ENCODE assay signal across 8 cellular contexts in genomic region chr12:6965026-6965661, GRCh38. TPM values are rescaled to one million over a fixed set of nuclear protein-coding genes. Genes with fewer than 3 reads are reported as not detected.
DNase-seq lines count a peak whose midpoint lies in the region; ATAC-seq, FAIRE-seq and TF ChIP-seq lines count a peak whose summit lies in the region.

No MANE protein-coding gene starts in this region.

- H4K8ac ChIP-seq in H1 (ENCODE audit: extremely low read depth, insufficient read depth, low read length), result peak overlapping the region; percentile 72; the same call in 1 of the 2 replicates

- H3K27me3 ChIP-seq in HL-60 (ENCODE audit: insufficient read depth, poor library complexity, severe bottlenecking), result no peaks in the 10 kb centered on the region
- no peaks in the 10 kb centered on the region for H3K27me3 ChIP-seq in H1 (replicated peaks in 1 of 4; ENCODE audit: control insufficient read depth in 3 of 4, extremely low read depth in 1 of 4, insufficient read depth in 3 of 4, low read length in 3 of 4)

- H2AFZ ChIP-seq in H1 (ENCODE audit: low read length), result no peak overlapping the region

- H2AK5ac ChIP-seq in H1 (ENCODE audit: low read depth, low read length), result 0 out of 2 replicates have a peak overlapping the region, but pooled peaks have one; percentile 89

- peak overlapping the region; percentile 19 for H3K4ac ChIP-seq in H1 (replicated peaks; ENCODE audit: insufficient read length, low read depth, low read length)

- H2BK12ac ChIP-seq in H1 (ENCODE audit: low read depth, low read length), result no peak overlapping the region

- TF ChIP-seq CTCF in GM12874 (IDR thresholded peaks at IDR 0.05; ENCODE audit: insufficient read depth, low read depth, low read length) (peak; percentile 89), HL-60 (IDR thresholded peaks at IDR 0.05; ENCODE audit: insufficient read depth, low read length) (peak; percentile 75), H1 (IDR thresholded peaks at IDR 0.05; ENCODE audit: control extremely low read depth in 1 of 3, insufficient read depth in 1 of 3, low read depth in 1 of 3, low read length in 3 of 3) (peak in 2 of 3 experiments; percentile 78 to 90; a peak in 3 of 4 replicates)

- H3K4me1 ChIP-seq in H1 (replicated peaks in 1 of 4; ENCODE audit: control insufficient read depth in 3 of 4, insufficient read depth in 4 of 4, low read length in 3 of 4), result peaks cover 12 to 50% (median 32%) of the 10 kb centered on the region in 4 experiments

- no peak overlapping the region for H3K23ac ChIP-seq in H1 (ENCODE audit: insufficient read length)

- no peak overlapping the region for H4K91ac ChIP-seq in H1 (replicated peaks; ENCODE audit: insufficient read length, low read length)

- no peak overlapping the region for H4K5ac ChIP-seq in H1 (ENCODE audit: insufficient read length, low read depth, low read length)

- peak overlapping the region; percentile 66 to 93 for H3K4me2 ChIP-seq in H1 (ENCODE audit: insufficient read depth in 1 of 2, low read depth in 2 of 2, low read length in 2 of 2)

- H3K18ac ChIP-seq in H1 (ENCODE audit: extremely low read depth, low read length), result peak overlapping the region; percentile 51; the same call in 1 of the 2 replicates

- TF ChIP-seq RAD21 in H1 (IDR thresholded peaks at IDR 0.05 in 1 of 2, conservative IDR thresholded peaks at IDR 0.05 in 1 of 2; ENCODE audit: low read depth in 2 of 2, low read length in 2 of 2), result peak; percentile 64 to 72

- H3K27ac ChIP-seq in HL-60 (replicated peaks), result peak overlapping the region; percentile 50
- peak overlapping the region; percentile 43; the same call in 1 of the 2 replicates for H3K27ac ChIP-seq in H1 (ENCODE audit: low read depth, low read length)

- no peaks in the 10 kb centered on the region for H3K9me3 ChIP-seq in H1 (ENCODE audit: insufficient read depth in 2 of 2, low read depth in 1 of 2, low read length in 1 of 2)

- H3K56ac ChIP-seq in H1 (replicated peaks; ENCODE audit: insufficient read length, low read depth, low read length), result peak overlapping the region; percentile 37

- H3K36me3 ChIP-seq in H1 (ENCODE audit: control insufficient read depth in 2 of 4, insufficient read depth in 4 of 4, low read length in 3 of 4), result peaks cover 28 to 45% (median 32%) of the 10 kb centered on the region in 4 experiments

- peak overlapping the region; percentile 94 for H2BK5ac ChIP-seq in H1 (ENCODE audit: low read depth, low read length)

- ATAC-seq in HG03095 (IDR thresholded peaks at IDR 0.05; ENCODE audit: unreplicated experiment), result no peak

- whole genome bisulfite sequencing in H1 (ENCODE audit: extremely low coverage in 1 of 2, insufficient coverage in 1 of 2, insufficient read length in 1 of 2, insufficient replicate concordance in 2 of 2, low coverage in 1 of 2, low lambda C conversion rate in 2 of 2, missing lambda C conversion rate in 1 of 2), 2 experiments, result 38% methylated on average over 12 of the region's 12 CpGs; no CpG with 5 or more reads in 1 of the 2 experiments

- H3K23me2 ChIP-seq in H1 (ENCODE audit: low read depth, low read length), result peaks cover 18% of the 10 kb centered on the region

- no peak overlapping the region for H2BK120ac ChIP-seq in H1 (replicated peaks; ENCODE audit: low read depth, low read length)

- peak in 1 of 2 experiments; percentile 46; a peak in 2 of 3 replicates for TF ChIP-seq POLR2A in H1 (IDR thresholded peaks at IDR 0.05; ENCODE audit: control extremely low read depth in 1 of 2, low read depth in 2 of 2, low read length in 2 of 2)

- H3K79me1 ChIP-seq in H1 (ENCODE audit: low read depth, low read length), result peaks cover 2% of the 10 kb centered on the region; the same call in 1 of the 2 replicates

- H2BK15ac ChIP-seq in H1 (ENCODE audit: low read length), result peak overlapping the region; percentile 41; the same call in 1 of the 2 replicates

- H3K9ac ChIP-seq in H1 (replicated peaks in 1 of 4; ENCODE audit: extremely low read depth in 1 of 4, low read depth in 3 of 4, low read length in 3 of 4), result peak overlapping the region in 1 of 4 experiments; percentile 13; a peak in 2 of 7 replicates

- H3K4me3 ChIP-seq in HL-60 (replicated peaks; ENCODE audit: insufficient read depth, low read length) (no peak overlapping the region), H1 (ENCODE audit: extremely low read depth in 1 of 4, insufficient read depth in 2 of 4, low read depth in 3 of 4, low read length in 4 of 4) (peak overlapping the region in 2 of 4 experiments; percentile 23 to 79; a peak in 2 of 8 replicates)

- POLR2A ChIA-PET in H1 (lab: Charles Lee; ENCODE audit: partially characterized antibody), result interaction anchor here (0.6 to 44.0 kb wide), 13 partner anchors 4 to 148 kb away, joined by 3 to 1596 read pairs (median 7); partner anchors contain the start of genes ATN1, C12orf57, C1R and C1RL

- TF ChIP-seq EP300 in H1 (IDR thresholded peaks at IDR 0.05; ENCODE audit: borderline replicate concordance in 1 of 2, low read depth in 2 of 2, low read length in 2 of 2), result no peak

- no peak overlapping the region for H2BK20ac ChIP-seq in H1 (ENCODE audit: low read length)

- H3K14ac ChIP-seq in H1 (ENCODE audit: insufficient read length), result no peak overlapping the region

- no peak for FAIRE-seq in H1 (lab: Jason Lieb, UNC)

- CTCF ChIA-PET in H1 (lab: Charles Lee; ENCODE audit: partially characterized antibody), result interaction anchor here (0.6 to 12.2 kb wide), 26 partner anchors 10 to 159 kb away, joined by 3 to 277 read pairs (median 4); partner anchors contain the start of genes C12orf57, PTPN6 and RNU7-1

- DNase-seq in HL-60 (ENCODE audit: low read depth in 1 of 2, low spot score in 1 of 2), result peak; percentile 86 to 93
- peak; percentile 89 for DNase-seq in NCI-H82 (lab: John Stamatoyannopoulos, UW)
- peak; percentile 73 to 81 for DNase-seq in activated CD8-positive, alpha-beta memory T cell treated with anti-CD3 and anti-CD28 coated beads for 1 hour (ENCODE audit: extremely low read depth in 1 of 2, low read depth in 1 of 2)
- DNase-seq in H1 (ENCODE audit: low read depth in 1 of 2, low spot score in 2 of 2), result peak in 1 of 2 experiments; percentile 88
- peak; percentile 66 for DNase-seq in middle frontal gyrus (ENCODE audit: extremely low spot score, low spot score)
- peak; percentile 77 to 80 for DNase-seq in stimulated activated CD8-positive, alpha-beta memory T cell treated with anti-CD3 and anti-CD28 coated beads, Interleukin-2, amount 100 ng/mL, for 1 hour (ENCODE audit: low read depth in 2 of 2)

- H4K20me1 ChIP-seq in H1 (replicated peaks in 1 of 2; ENCODE audit: control insufficient read depth in 1 of 2, insufficient read depth in 2 of 2, low read length in 2 of 2), result peaks cover 2 to 4% of the 10 kb centered on the region in 2 experiments

- peaks cover 10 to 36% of the 10 kb centered on the region in 2 experiments; a peak in 3 of 4 replicates for H3K79me2 ChIP-seq in H1 (ENCODE audit: control insufficient read depth in 1 of 2, insufficient read depth in 2 of 2, low read length in 2 of 2)

RNA-seq across cellular contexts. Expression of gene PHB2, which starts 5.3 kb away (rescaled TPM):
- total RNA-seq in H1 (2021; fragmentation: NEBNext Ultra II Directional; extraction: Animal tissue kit (Norgen Biotek cat#: 25700)), result 360 and 368 TPM in 2 replicates
- polyA plus RNA-seq in H1 (2011; rRNA removed), result 579 and 626 TPM in 2 replicates
- polyA plus RNA-seq in H1 (2011; cell fraction: cytosol; rRNA removed), result 622 TPM
- 570 TPM for polyA plus RNA-seq in H1 (2011; cell fraction: nucleus; rRNA removed)
- polyA plus RNA-seq in H1 (2012, experiment 1 of 2), result 317 to 409 TPM (median 397 TPM) in 4 replicates
- polyA plus RNA-seq in H1 (2012, experiment 2 of 2), result 565 TPM
- 552 TPM for polyA plus RNA-seq in H1 (2013, experiment 1 of 2)
- 493 TPM for polyA plus RNA-seq in H1 (2013, experiment 2 of 2)
- 282 and 291 TPM in 2 replicates for polyA minus RNA-seq in H1 (2011; rRNA and poly(A)+ RNA removed)
- 137 TPM for polyA minus RNA-seq in H1 (2011; cell fraction: cytosol; rRNA and poly(A)+ RNA removed)
- polyA minus RNA-seq in H1 (2011; cell fraction: nucleus; rRNA and poly(A)+ RNA removed), result 195 TPM

RNA-seq across cellular contexts. Expression of gene EMG1, which starts 5.6 kb away (rescaled TPM):
- total RNA-seq in H1 (2021; fragmentation: NEBNext Ultra II Directional; extraction: Animal tissue kit (Norgen Biotek cat#: 25700)), result 82.9 and 84.2 TPM in 2 replicates
- polyA plus RNA-seq in H1 (2011; rRNA removed), result 54.3 and 64.3 TPM in 2 replicates
- polyA plus RNA-seq in H1 (2011; cell fraction: cytosol; rRNA removed), result 83.3 TPM
- polyA plus RNA-seq in H1 (2011; cell fraction: nucleus; rRNA removed), result 37.2 TPM
- 78.1 to 120 TPM (median 97.6 TPM) in 4 replicates for polyA plus RNA-seq in H1 (2012, experiment 1 of 2)
- 39.8 TPM for polyA plus RNA-seq in H1 (2012, experiment 2 of 2)
- 66.1 TPM for polyA plus RNA-seq in H1 (2013, experiment 1 of 2)
- 65.0 TPM for polyA plus RNA-seq in H1 (2013, experiment 2 of 2)
- polyA minus RNA-seq in H1 (2011; rRNA and poly(A)+ RNA removed), result 30.4 and 39.9 TPM in 2 replicates
- polyA minus RNA-seq in H1 (2011; cell fraction: cytosol; rRNA and poly(A)+ RNA removed), result 23.6 TPM
- 32.0 TPM for polyA minus RNA-seq in H1 (2011; cell fraction: nucleus; rRNA and poly(A)+ RNA removed)

RNA-seq across cellular contexts. Expression of gene PTPN6, which starts 14.0 kb away (rescaled TPM):
- 25.7 and 28.4 TPM in 2 replicates for total RNA-seq in H1 (2021; fragmentation: NEBNext Ultra II Directional; extraction: Animal tissue kit (Norgen Biotek cat#: 25700))
- 16.3 and 22.6 TPM in 2 replicates for polyA plus RNA-seq in H1 (2011; rRNA removed)
- 21.3 TPM for polyA plus RNA-seq in H1 (2011; cell fraction: cytosol; rRNA removed)
- polyA plus RNA-seq in H1 (2011; cell fraction: nucleus; rRNA removed), result 32.9 TPM
- 34.9 to 37.3 TPM (median 36.6 TPM) in 4 replicates for polyA plus RNA-seq in H1 (2012, experiment 1 of 2)
- polyA plus RNA-seq in H1 (2012, experiment 2 of 2), result 28.9 TPM
- polyA plus RNA-seq in H1 (2013, experiment 1 of 2), result 23.2 TPM
- 25.8 TPM for polyA plus RNA-seq in H1 (2013, experiment 2 of 2)
- polyA minus RNA-seq in H1 (2011; rRNA and poly(A)+ RNA removed), result 12.4 and 24.5 TPM in 2 replicates
- 17.8 TPM for polyA minus RNA-seq in H1 (2011; cell fraction: cytosol; rRNA and poly(A)+ RNA removed)
- 9.1 TPM for polyA minus RNA-seq in H1 (2011; cell fraction: nucleus; rRNA and poly(A)+ RNA removed)

RNA-seq across cellular contexts. Expression of gene C12orf57, which starts 21.3 kb away (rescaled TPM):
- 174 and 185 TPM in 2 replicates for total RNA-seq in H1 (2021; fragmentation: NEBNext Ultra II Directional; extraction: Animal tissue kit (Norgen Biotek cat#: 25700))
- polyA plus RNA-seq in H1 (2011; rRNA removed), result 993 and 1,124 TPM in 2 replicates
- 811 TPM for polyA plus RNA-seq in H1 (2011; cell fraction: cytosol; rRNA removed)
- 653 TPM for polyA plus RNA-seq in H1 (2011; cell fraction: nucleus; rRNA removed)
- polyA plus RNA-seq in H1 (2012, experiment 1 of 2), result 167 to 390 TPM (median 374 TPM) in 4 replicates
- polyA plus RNA-seq in H1 (2012, experiment 2 of 2), result 596 TPM
- polyA plus RNA-seq in H1 (2013, experiment 1 of 2), result 206 TPM
- 192 TPM for polyA plus RNA-seq in H1 (2013, experiment 2 of 2)
- polyA minus RNA-seq in H1 (2011; rRNA and poly(A)+ RNA removed), result 66.6 and 106 TPM in 2 replicates
- 76.3 TPM for polyA minus RNA-seq in H1 (2011; cell fraction: cytosol; rRNA and poly(A)+ RNA removed)
- 112 TPM for polyA minus RNA-seq in H1 (2011; cell fraction: nucleus; rRNA and poly(A)+ RNA removed)

RNA-seq across cellular contexts. Expression of gene RNU7-1, which starts 21.5 kb away (rescaled TPM):
- total RNA-seq in H1 (2021; fragmentation: NEBNext Ultra II Directional; extraction: Animal tissue kit (Norgen Biotek cat#: 25700)), result not detected in 2 replicates
- not detected in 2 replicates for polyA plus RNA-seq in H1 (2011; rRNA removed)
- not detected for polyA plus RNA-seq in H1 (2011; cell fraction: cytosol; rRNA removed)
- polyA plus RNA-seq in H1 (2011; cell fraction: nucleus; rRNA removed), result not detected
- polyA plus RNA-seq in H1 (2012, experiment 1 of 2), result not detected in 4 replicates
- polyA plus RNA-seq in H1 (2012, experiment 2 of 2), result not detected
- polyA plus RNA-seq in H1 (2013, experiment 1 of 2), result not detected
- not detected for polyA plus RNA-seq in H1 (2013, experiment 2 of 2)
- not detected in 2 replicates for polyA minus RNA-seq in H1 (2011; rRNA and poly(A)+ RNA removed)
- polyA minus RNA-seq in H1 (2011; cell fraction: cytosol; rRNA and poly(A)+ RNA removed), result not detected
- polyA minus RNA-seq in H1 (2011; cell fraction: nucleus; rRNA and poly(A)+ RNA removed), result not detected
